1 cellular context compared by ENCODE assay signal in genomic region chr19:12784871-12785430, GRCh38.
TF ChIP-seq lines count a peak whose summit lies in the region.

No MANE protein-coding gene starts in this region.

TF ChIP-seq in K562, 482 proteins besides CTCF, POLR2A, EP300 and RAD21 (continued from another document and continues in another):
- TF ChIP-seq, protein P1, sequence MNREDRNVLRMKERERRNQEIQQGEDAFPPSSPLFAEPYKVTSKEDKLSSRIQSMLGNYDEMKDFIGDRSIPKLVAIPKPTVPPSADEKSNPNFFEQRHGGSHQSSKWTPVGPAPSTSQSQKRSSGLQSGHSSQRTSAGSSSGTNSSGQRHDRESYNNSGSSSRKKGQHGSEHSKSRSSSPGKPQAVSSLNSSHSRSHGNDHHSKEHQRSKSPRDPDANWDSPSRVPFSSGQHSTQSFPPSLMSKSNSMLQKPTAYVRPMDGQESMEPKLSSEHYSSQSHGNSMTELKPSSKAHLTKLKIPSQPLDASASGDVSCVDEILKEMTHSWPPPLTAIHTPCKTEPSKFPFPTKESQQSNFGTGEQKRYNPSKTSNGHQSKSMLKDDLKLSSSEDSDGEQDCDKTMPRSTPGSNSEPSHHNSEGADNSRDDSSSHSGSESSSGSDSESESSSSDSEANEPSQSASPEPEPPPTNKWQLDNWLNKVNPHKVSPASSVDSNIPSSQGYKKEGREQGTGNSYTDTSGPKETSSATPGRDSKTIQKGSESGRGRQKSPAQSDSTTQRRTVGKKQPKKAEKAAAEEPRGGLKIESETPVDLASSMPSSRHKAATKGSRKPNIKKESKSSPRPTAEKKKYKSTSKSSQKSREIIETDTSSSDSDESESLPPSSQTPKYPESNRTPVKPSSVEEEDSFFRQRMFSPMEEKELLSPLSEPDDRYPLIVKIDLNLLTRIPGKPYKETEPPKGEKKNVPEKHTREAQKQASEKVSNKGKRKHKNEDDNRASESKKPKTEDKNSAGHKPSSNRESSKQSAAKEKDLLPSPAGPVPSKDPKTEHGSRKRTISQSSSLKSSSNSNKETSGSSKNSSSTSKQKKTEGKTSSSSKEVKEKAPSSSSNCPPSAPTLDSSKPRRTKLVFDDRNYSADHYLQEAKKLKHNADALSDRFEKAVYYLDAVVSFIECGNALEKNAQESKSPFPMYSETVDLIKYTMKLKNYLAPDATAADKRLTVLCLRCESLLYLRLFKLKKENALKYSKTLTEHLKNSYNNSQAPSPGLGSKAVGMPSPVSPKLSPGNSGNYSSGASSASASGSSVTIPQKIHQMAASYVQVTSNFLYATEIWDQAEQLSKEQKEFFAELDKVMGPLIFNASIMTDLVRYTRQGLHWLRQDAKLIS (CRISPR knock-in tag; IDR thresholded peaks at IDR 0.05) = no peak
- no peak for TF ChIP-seq EHMT2 (IDR thresholded peaks at IDR 0.05)
- TF ChIP-seq GTF3C2 (IDR thresholded peaks at IDR 0.05; ENCODE audit: borderline replicate concordance, extremely low read depth, insufficient read length) = no peak
- no peak for TF ChIP-seq DDX20 (tag; IDR thresholded peaks at IDR 0.05; ENCODE audit: low read depth)
- no peak for TF ChIP-seq CBX8 (IDR thresholded peaks at IDR 0.05; ENCODE audit: borderline replicate concordance, extremely low read depth, low read depth, low read length, poor library complexity, severe bottlenecking)
- TF ChIP-seq MTA3 (IDR thresholded peaks at IDR 0.05; ENCODE audit: borderline replicate concordance) = no peak
- TF ChIP-seq NR2C2 (CRISPR knock-in tag; IDR thresholded peaks at IDR 0.05) = no peak
- peak; percentile 14; the same call in 1 of the 2 replicates for TF ChIP-seq NR2C2 (tag; IDR thresholded peaks at IDR 0.05)
- no peak; the same call in 1 of the 2 replicates for TF ChIP-seq HDAC2 (IDR thresholded peaks at IDR 0.05)
- TF ChIP-seq ZFX (CRISPR knock-in tag; IDR thresholded peaks at IDR 0.05) = no peak
- TF ChIP-seq TAF9B (IDR thresholded peaks at IDR 0.05; ENCODE audit: partially characterized antibody) = no peak
- no peak for TF ChIP-seq ZNF3 (CRISPR knock-in tag; IDR thresholded peaks at IDR 0.05)
- TF ChIP-seq PTRF (tag; IDR thresholded peaks at IDR 0.05) = 0 out of 2 replicates have a peak, but pooled peaks have one; percentile 50
- no peak for TF ChIP-seq MCM7 (IDR thresholded peaks at IDR 0.05)
- TF ChIP-seq, protein P2, sequence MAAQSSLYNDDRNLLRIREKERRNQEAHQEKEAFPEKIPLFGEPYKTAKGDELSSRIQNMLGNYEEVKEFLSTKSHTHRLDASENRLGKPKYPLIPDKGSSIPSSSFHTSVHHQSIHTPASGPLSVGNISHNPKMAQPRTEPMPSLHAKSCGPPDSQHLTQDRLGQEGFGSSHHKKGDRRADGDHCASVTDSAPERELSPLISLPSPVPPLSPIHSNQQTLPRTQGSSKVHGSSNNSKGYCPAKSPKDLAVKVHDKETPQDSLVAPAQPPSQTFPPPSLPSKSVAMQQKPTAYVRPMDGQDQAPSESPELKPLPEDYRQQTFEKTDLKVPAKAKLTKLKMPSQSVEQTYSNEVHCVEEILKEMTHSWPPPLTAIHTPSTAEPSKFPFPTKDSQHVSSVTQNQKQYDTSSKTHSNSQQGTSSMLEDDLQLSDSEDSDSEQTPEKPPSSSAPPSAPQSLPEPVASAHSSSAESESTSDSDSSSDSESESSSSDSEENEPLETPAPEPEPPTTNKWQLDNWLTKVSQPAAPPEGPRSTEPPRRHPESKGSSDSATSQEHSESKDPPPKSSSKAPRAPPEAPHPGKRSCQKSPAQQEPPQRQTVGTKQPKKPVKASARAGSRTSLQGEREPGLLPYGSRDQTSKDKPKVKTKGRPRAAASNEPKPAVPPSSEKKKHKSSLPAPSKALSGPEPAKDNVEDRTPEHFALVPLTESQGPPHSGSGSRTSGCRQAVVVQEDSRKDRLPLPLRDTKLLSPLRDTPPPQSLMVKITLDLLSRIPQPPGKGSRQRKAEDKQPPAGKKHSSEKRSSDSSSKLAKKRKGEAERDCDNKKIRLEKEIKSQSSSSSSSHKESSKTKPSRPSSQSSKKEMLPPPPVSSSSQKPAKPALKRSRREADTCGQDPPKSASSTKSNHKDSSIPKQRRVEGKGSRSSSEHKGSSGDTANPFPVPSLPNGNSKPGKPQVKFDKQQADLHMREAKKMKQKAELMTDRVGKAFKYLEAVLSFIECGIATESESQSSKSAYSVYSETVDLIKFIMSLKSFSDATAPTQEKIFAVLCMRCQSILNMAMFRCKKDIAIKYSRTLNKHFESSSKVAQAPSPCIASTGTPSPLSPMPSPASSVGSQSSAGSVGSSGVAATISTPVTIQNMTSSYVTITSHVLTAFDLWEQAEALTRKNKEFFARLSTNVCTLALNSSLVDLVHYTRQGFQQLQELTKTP (IDR thresholded peaks at IDR 0.05; ENCODE audit: low read depth in 1 of 2, partially characterized antibody in 2 of 2) = no peak
- no peak for TF ChIP-seq MTA2 (IDR thresholded peaks at IDR 0.05; ENCODE audit: low read depth)
- TF ChIP-seq FOXA1 (IDR thresholded peaks at IDR 0.05; ENCODE audit: borderline replicate concordance) = no peak
- TF ChIP-seq, protein P3, sequence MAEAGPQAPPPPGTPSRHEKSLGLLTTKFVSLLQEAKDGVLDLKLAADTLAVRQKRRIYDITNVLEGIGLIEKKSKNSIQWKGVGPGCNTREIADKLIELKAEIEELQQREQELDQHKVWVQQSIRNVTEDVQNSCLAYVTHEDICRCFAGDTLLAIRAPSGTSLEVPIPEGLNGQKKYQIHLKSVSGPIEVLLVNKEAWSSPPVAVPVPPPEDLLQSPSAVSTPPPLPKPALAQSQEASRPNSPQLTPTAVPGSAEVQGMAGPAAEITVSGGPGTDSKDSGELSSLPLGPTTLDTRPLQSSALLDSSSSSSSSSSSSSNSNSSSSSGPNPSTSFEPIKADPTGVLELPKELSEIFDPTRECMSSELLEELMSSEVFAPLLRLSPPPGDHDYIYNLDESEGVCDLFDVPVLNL (CRISPR knock-in tag; IDR thresholded peaks at IDR 0.05; ENCODE audit: low read depth) = no peak
- TF ChIP-seq SETDB1 (IDR thresholded peaks at IDR 0.05; ENCODE audit: low read length) = no peak
- no peak for TF ChIP-seq ZBTB34 (CRISPR knock-in tag; IDR thresholded peaks at IDR 0.05)
- no peak for TF ChIP-seq RBBP5 (IDR thresholded peaks at IDR 0.05; ENCODE audit: borderline replicate concordance, insufficient read depth, low read length, poor library complexity, severe bottlenecking)
- TF ChIP-seq ERF (CRISPR knock-in tag; IDR thresholded peaks at IDR 0.05) = no peak
- no peak for TF ChIP-seq PYGO2 (tag; IDR thresholded peaks at IDR 0.05)
- TF ChIP-seq ZNF766 (CRISPR knock-in tag; conservative IDR thresholded peaks at IDR 0.05) = 0 out of 2 replicates have a peak, but pooled peaks have one; percentile 36
- no peak for TF ChIP-seq SMAD2 (IDR thresholded peaks at IDR 0.05; ENCODE audit: low read depth, low read length)
- TF ChIP-seq CHD2 (IDR thresholded peaks at IDR 0.05; ENCODE audit: low read depth, low read length) = no peak
- TF ChIP-seq ADNP (tag; IDR thresholded peaks at IDR 0.05) = peak; percentile 73; the same call in 1 of the 2 replicates
- peak; percentile 76; the same call in 1 of the 2 replicates for TF ChIP-seq THRAP3 (IDR thresholded peaks at IDR 0.05; ENCODE audit: borderline replicate concordance)
- no peak for TF ChIP-seq ZNF212 (CRISPR knock-in tag; IDR thresholded peaks at IDR 0.05)
- no peak for TF ChIP-seq PBX2 (CRISPR knock-in tag; IDR thresholded peaks at IDR 0.05; ENCODE audit: low read depth)
- TF ChIP-seq PBX2 (tag; conservative IDR thresholded peaks at IDR 0.05; ENCODE audit: low read depth) = no peak
- TF ChIP-seq PCBP1 (IDR thresholded peaks at IDR 0.05; ENCODE audit: low read depth, low read length, poor library complexity, severe bottlenecking) = no peak
- TF ChIP-seq ZNF76 (CRISPR knock-in tag; IDR thresholded peaks at IDR 0.05; ENCODE audit: borderline replicate concordance) = no peak
- no peak for TF ChIP-seq NFRKB (IDR thresholded peaks at IDR 0.05; ENCODE audit: low read depth)
- TF ChIP-seq, protein P4, sequence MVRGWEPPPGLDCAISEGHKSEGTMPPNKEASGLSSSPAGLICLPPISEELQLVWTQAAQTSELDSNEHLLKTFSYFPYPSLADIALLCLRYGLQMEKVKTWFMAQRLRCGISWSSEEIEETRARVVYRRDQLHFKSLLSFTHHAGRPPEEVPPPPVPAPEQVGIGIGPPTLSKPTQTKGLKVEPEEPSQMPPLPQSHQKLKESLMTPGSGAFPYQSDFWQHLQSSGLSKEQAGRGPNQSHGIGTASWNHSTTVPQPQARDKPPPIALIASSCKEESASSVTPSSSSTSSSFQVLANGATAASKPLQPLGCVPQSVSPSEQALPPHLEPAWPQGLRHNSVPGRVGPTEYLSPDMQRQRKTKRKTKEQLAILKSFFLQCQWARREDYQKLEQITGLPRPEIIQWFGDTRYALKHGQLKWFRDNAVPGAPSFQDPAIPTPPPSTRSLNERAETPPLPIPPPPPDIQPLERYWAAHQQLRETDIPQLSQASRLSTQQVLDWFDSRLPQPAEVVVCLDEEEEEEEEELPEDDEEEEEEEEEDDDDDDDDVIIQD (CRISPR knock-in tag; IDR thresholded peaks at IDR 0.05) = no peak
- no peak; the same call in 1 of the 2 replicates for TF ChIP-seq JUN (IDR thresholded peaks at IDR 0.05; ENCODE audit: borderline replicate concordance, low read depth, low read length)
- TF ChIP-seq JUN (CRISPR knock-in tag; IDR thresholded peaks at IDR 0.05; ENCODE audit: borderline replicate concordance) = no peak
- no peak for TF ChIP-seq NRF1 (conservative IDR thresholded peaks at IDR 0.05 in 1 of 2, IDR thresholded peaks at IDR 0.05 in 1 of 2)
- no peak for TF ChIP-seq ZNF311 (CRISPR knock-in tag; IDR thresholded peaks at IDR 0.05)
- TF ChIP-seq ZNF512 (tag; IDR thresholded peaks at IDR 0.05) = no peak
- peak; percentile 75; the same call in 1 of the 2 replicates for TF ChIP-seq HLTF (IDR thresholded peaks at IDR 0.05)
- TF ChIP-seq, protein P5, sequence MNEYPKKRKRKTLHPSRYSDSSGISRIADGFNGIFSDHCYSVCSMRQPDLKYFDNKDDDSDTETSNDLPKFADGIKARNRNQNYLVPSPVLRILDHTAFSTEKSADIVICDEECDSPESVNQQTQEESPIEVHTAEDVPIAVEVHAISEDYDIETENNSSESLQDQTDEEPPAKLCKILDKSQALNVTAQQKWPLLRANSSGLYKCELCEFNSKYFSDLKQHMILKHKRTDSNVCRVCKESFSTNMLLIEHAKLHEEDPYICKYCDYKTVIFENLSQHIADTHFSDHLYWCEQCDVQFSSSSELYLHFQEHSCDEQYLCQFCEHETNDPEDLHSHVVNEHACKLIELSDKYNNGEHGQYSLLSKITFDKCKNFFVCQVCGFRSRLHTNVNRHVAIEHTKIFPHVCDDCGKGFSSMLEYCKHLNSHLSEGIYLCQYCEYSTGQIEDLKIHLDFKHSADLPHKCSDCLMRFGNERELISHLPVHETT (CRISPR knock-in tag; conservative IDR thresholded peaks at IDR 0.05 in 1 of 2, IDR thresholded peaks at IDR 0.05 in 1 of 2) = no peak
- TF ChIP-seq ZBTB7A (IDR thresholded peaks at IDR 0.05; ENCODE audit: borderline replicate concordance, control insufficient read depth, low read depth, low read length) = no peak
- no peak for TF ChIP-seq KDM2B (CRISPR knock-in tag; IDR thresholded peaks at IDR 0.05)
